Comparison of ENCODE assay signal across 10 cellular contexts in the genomic region with DNA sequence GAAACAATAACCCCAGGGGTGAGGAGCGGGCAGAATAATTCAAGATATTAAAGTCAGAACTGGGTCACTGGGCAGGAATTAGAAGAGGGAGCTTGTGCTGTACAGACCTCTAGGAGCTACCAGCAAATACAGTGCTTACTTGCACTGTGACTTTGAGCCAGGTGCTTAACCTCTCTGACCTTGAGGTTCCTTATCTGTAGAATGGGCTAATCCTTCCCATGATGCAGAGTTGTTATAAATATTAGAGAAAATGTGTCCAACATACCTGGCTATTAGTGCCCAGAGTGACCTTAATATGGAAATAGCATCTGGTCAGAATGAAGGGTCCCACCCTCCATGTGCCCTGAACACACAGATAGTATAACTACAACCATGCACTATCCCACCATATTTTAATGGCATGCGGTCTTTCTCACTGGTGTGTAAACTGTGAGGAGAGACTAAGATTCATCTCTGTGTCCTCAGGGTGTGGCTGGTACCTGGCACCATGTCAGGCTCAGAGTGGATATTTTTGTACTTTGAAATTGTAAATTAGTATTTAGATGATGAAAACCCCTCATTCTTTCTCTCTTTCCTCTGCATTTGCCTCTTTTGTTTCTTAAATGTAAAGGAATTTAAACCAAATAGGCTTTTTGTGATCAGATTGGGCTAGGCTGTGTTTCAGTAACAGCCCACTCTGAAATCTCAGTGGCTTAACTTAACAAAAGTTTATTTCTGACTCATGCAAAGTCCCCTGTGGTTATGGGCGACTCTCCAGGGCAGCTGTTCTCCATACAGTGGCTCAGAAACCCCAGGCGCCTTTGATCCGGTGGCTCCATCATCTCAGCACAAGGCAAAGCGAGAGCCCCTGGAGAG. TPM values are rescaled to one million over a fixed set of nuclear protein-coding genes. Genes with fewer than 3 reads are reported as not detected.
A peak's percentile ranks its signal among the peaks of the same experiment; 100 is the strongest.
DNase-seq lines count a peak whose midpoint lies in the region; ATAC-seq, FAIRE-seq and TF ChIP-seq lines count a peak whose summit lies in the region.
"Had no signal": no experiment of that assay in that cellular context is flagged by ENCODE, and none has a peak within 500 bp of the region (broad histone marks: within the 10 kb centered on the region; RNA-seq: fewer than 3 reads in every experiment).

No MANE protein-coding gene starts in this region.

- peak; percentile 47 for ATAC-seq in HG02852 (IDR thresholded peaks at IDR 0.05; ENCODE audit: unreplicated experiment)

- no peak overlapping the region for H2AFZ ChIP-seq in keratinocyte (ENCODE audit: control insufficient read depth, low read length)

- no peaks in the 10 kb centered on the region for H3K27me3 ChIP-seq in keratinocyte (ENCODE audit: control insufficient read depth, extremely low read depth, insufficient read depth, low read length)

- no peaks in the 10 kb centered on the region for H4K20me1 ChIP-seq in keratinocyte (ENCODE audit: control insufficient read depth, extremely low read depth, insufficient read depth, low read length)

- no peak overlapping the region for H3K27ac Mint-ChIP-seq in T-helper 2 cell treated with Interferon-gamma antibody and Interleukin-4, amounts not matched to agents 5 μg/mL and 100 μg/mL, for 36 hours

- peaks cover 23% of the 10 kb centered on the region for H3K27me3 Mint-ChIP-seq in T-helper 2 cell treated with Interferon-gamma antibody and Interleukin-4, amounts not matched to agents 5 μg/mL and 100 μg/mL, for 36 hours (ENCODE audit: low read depth)

- H3K27ac ChIP-seq in RWPE1 = peak overlapping the region; percentile 53
- no peak overlapping the region for H3K27ac ChIP-seq in keratinocyte (ENCODE audit: control insufficient read depth, insufficient read depth, low read length)

- peaks cover 17% of the 10 kb centered on the region for H3K4me1 ChIP-seq in keratinocyte (ENCODE audit: control insufficient read depth, extremely low read depth, insufficient read depth, low read length)

- H3K4me3 Mint-ChIP-seq in T-helper 2 cell treated with Interferon-gamma antibody and Interleukin-4, amounts not matched to agents 5 μg/mL and 100 μg/mL, for 36 hours = no peak overlapping the region

- no peak for FAIRE-seq in keratinocyte (lab: Jason Lieb, UNC)
- FAIRE-seq: HTR-8/SVneo had no signal

- no peak overlapping the region for H3K4me3 ChIP-seq in keratinocyte (ENCODE audit: control insufficient read depth in 2 of 3, extremely low read depth in 1 of 3, insufficient read depth in 2 of 3, low read depth in 1 of 3, low read length in 3 of 3)

- POLR2A ChIA-PET in RWPE1 (lab: Yijun Ruan, JAX; ENCODE audit: low non-redundant PET) = no interaction called here

- H3K9me1 ChIP-seq in keratinocyte (ENCODE audit: control insufficient read depth, extremely low read depth, insufficient read depth, low read length) = no peaks in the 10 kb centered on the region

- no peaks in the 10 kb centered on the region for H3K9me3 Mint-ChIP-seq in T-helper 2 cell treated with Interferon-gamma antibody and Interleukin-4, amounts not matched to agents 5 μg/mL and 100 μg/mL, for 36 hours

- H3K79me2 ChIP-seq in keratinocyte (ENCODE audit: control insufficient read depth, insufficient read depth, low read length) = no peaks in the 10 kb centered on the region

- no peaks in the 10 kb centered on the region for H3K36me3 ChIP-seq in keratinocyte (ENCODE audit: control insufficient read depth in 2 of 2, extremely low read depth in 1 of 2, insufficient read depth in 2 of 2, low read length in 2 of 2)

- CTCF ChIA-PET in RWPE1 (lab: Yijun Ruan, JAX) = interaction anchor here (0.9 kb wide), 1 partner anchor 39 kb away, joined by 3 read pairs; no protein-coding TSS in a partner anchor

- no peaks in the 10 kb centered on the region for H3K36me3 Mint-ChIP-seq in T-helper 2 cell treated with Interferon-gamma antibody and Interleukin-4, amounts not matched to agents 5 μg/mL and 100 μg/mL, for 36 hours (ENCODE audit: low read depth)

- no peaks in the 10 kb centered on the region for H3K9me3 ChIP-seq in keratinocyte (ENCODE audit: control insufficient read depth, low read depth, low read length)

- H3K4me1 Mint-ChIP-seq in T-helper 2 cell treated with Interferon-gamma antibody and Interleukin-4, amounts not matched to agents 5 μg/mL and 100 μg/mL, for 36 hours (ENCODE audit: low read depth) = peaks cover 4% of the 10 kb centered on the region

- no peak for TF ChIP-seq CTCF in RWPE1 (conservative IDR thresholded peaks at IDR 0.05; ENCODE audit: low read depth)
- TF ChIP-seq CTCF in keratinocyte (optimal IDR thresholded peaks at IDR 0.05 in 1 of 3, IDR thresholded peaks at IDR 0.05 in 1 of 3, conservative IDR thresholded peaks at IDR 0.05 in 1 of 3; ENCODE audit: extremely low read depth in 1 of 3, insufficient read depth in 2 of 3, low read length in 3 of 3) = no peak

- dilution Hi-C loops in keratinocyte (cut with MboI; ENCODE audit: extremely low pct_ligation_motif_present, low sequenced_read_pairs) = no loop called here

- DNase-seq in EL (peak; percentile 86), RWPE1 (ENCODE audit: low spot score) (no peak), keratinocyte (ENCODE audit: low read depth, low spot score) (no peak), 8988T (no peak), SW 1271 (lab: John Stamatoyannopoulos, UW) (no peak), islet precursor cell (no peak)
- DNase-seq in T-helper 2 cell treated with Interferon-gamma antibody and Interleukin-4, amounts not matched to agents 5 μg/mL and 100 μg/mL, for 36 hours (ENCODE audit: low spot score) = no peak
- DNase-seq: amygdala had no signal

- no peak overlapping the region for H3K9ac ChIP-seq in keratinocyte (ENCODE audit: control insufficient read depth, extremely low read depth, insufficient read depth, low read length)

- H3K4me2 ChIP-seq in keratinocyte (ENCODE audit: control insufficient read depth, extremely low read depth, insufficient read depth, low read depth, low read length) = peak overlapping the region; percentile 38

RNA-seq across cellular contexts. Expression of a gene that starts 60.0 kb away (rescaled TPM):
- 9.2 to 10.4 TPM (median 9.4 TPM) in 3 replicates for polyA plus RNA-seq in keratinocyte
- polyA plus RNA-seq in keratinocyte (2011; ENCODE audit: low read depth) = 1.8 TPM
- polyA plus RNA-seq in keratinocyte (2011; cell fraction: cytosol; rRNA removed) = 2.8 and 4.5 TPM in 2 replicates
- 12.5 and 12.9 TPM in 2 replicates for polyA plus RNA-seq in keratinocyte (2011; cell fraction: nucleus; rRNA removed)
- 2.8 and 6.1 TPM in 2 replicates for polyA plus RNA-seq in keratinocyte (2012; ENCODE audit: low replicate concordance)
- polyA minus RNA-seq in keratinocyte = 22.6 to 33.4 TPM (median 24.4 TPM) in 3 replicates
- 4.4 TPM for polyA minus RNA-seq in keratinocyte (2011; cell fraction: cytosol; rRNA and poly(A)+ RNA removed)
- 25.5 and 38.1 TPM in 2 replicates for polyA minus RNA-seq in keratinocyte (2011; cell fraction: nucleus; rRNA and poly(A)+ RNA removed)
